Comparison of ENCODE assay signal across 8 cellular contexts in the genomic region with DNA sequence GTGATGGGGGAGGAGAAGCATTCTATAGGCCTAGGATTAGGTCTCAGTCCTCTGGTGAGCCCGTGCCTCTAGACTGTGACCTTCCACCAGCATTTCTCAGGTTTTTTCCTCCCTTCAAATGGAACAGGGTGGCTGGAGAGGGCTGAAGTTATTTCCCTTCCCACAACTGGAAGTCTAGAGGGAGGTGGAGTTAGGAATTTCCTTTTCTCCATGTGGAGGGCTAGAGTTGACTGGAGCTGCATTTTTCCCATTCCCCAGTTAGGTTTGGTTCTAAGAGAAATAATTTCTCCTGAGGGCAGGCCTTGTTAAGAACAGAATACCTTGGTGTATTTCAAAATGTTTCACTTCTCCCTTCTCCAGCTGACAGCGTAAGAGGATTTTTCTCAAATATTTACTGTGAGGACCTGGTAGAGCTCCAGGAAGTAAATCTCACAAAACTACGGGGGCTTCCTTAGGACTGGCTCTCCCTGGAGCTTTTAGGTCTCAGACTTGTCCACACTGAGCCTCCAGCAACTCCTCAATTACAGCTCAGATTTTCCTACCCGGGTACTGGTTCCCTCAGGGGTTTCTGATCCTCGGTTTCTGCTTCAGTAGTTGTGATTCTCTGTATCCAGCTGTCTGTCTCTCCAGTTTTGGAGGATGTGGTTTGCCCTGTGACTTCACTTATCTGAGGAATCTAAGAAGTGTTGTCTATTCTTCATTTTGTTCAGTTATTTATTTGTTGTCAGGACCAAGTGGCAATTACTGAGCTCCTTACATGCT. TPM values are rescaled to one million over a fixed set of nuclear protein-coding genes. Genes with fewer than 3 reads are reported as not detected.
DNase-seq lines count a peak whose midpoint lies in the region; ATAC-seq and TF ChIP-seq lines count a peak whose summit lies in the region.

No MANE protein-coding gene starts in this region.

- no peak overlapping the region for H3K27ac Mint-ChIP-seq in CD8-positive, alpha-beta T cell

- peaks cover 63% of the 10 kb centered on the region for H3K4me1 Mint-ChIP-seq in CD8-positive, alpha-beta T cell (ENCODE audit: low read depth)

- peaks cover 6% of the 10 kb centered on the region for H3K36me3 Mint-ChIP-seq in CD8-positive, alpha-beta T cell

- WGBS in lower leg skin, 2 donors: 42 to 49% methylated on average over 5 of the region's 5 CpGs

- TF ChIP-seq CTCF in ascending aorta (IDR thresholded peaks at IDR 0.05) (no peak), left lung (IDR thresholded peaks at IDR 0.05) (no peak), lower leg skin (IDR thresholded peaks at IDR 0.05) (no peak)
- no peak for TF ChIP-seq CTCF in CD8-positive, alpha-beta T cell (IDR thresholded peaks at IDR 0.05)

- peaks cover 9% of the 10 kb centered on the region for H3K9me3 Mint-ChIP-seq in CD8-positive, alpha-beta T cell

- peaks cover 37% of the 10 kb centered on the region for H3K4me1 ChIP-seq in HUES6 (ENCODE audit: control insufficient read depth, insufficient read depth, low read length)
- H3K4me1 ChIP-seq in ascending aorta: peaks cover 0 to 28% of the 10 kb centered on the region in 2 donors
- peaks cover 16 to 58% of the 10 kb centered on the region in 2 donors for H3K4me1 ChIP-seq in left lung
- peaks cover 27% of the 10 kb centered on the region for H3K4me1 ChIP-seq in CD8-positive, alpha-beta T cell (ENCODE audit: insufficient read depth, low read length)

- H3K27me3 ChIP-seq in HUES6 (ENCODE audit: control insufficient read depth, insufficient read depth, low read length) (no peaks in the 10 kb centered on the region), ascending aorta (no peaks in the 10 kb centered on the region), left lung (no peaks in the 10 kb centered on the region)
- H3K27me3 ChIP-seq in CD8-positive, alpha-beta T cell (ENCODE audit: insufficient read depth, low read length): no peaks in the 10 kb centered on the region

- CTCF ChIA-PET in CD8-positive, alpha-beta T cell (lab: Charles Lee): interaction anchor here (0.6 to 1.1 kb wide), 4 partner anchors 27 to 205 kb away, joined by 3 read pairs; no protein-coding TSS in a partner anchor

- H3K4me3 Mint-ChIP-seq in CD8-positive, alpha-beta T cell: no peak overlapping the region

- peak overlapping the region; percentile 55 for H3K9ac ChIP-seq in HUES6 (ENCODE audit: low read length)

- H3K9me3 ChIP-seq in HUES6 (ENCODE audit: control insufficient read depth, insufficient read depth, low read depth, low read length) (peaks cover 9% of the 10 kb centered on the region; the same call in 1 of the 2 replicates), ascending aorta (no peaks in the 10 kb centered on the region), left lung (peaks cover 0 to 3% of the 10 kb centered on the region in 2 donors)
- H3K9me3 ChIP-seq in CD8-positive, alpha-beta T cell (ENCODE audit: low read length): no peaks in the 10 kb centered on the region

- no peaks in the 10 kb centered on the region for H3K27me3 Mint-ChIP-seq in CD8-positive, alpha-beta T cell (ENCODE audit: low read depth)

- intact Hi-C loops in ascending aorta (cut with DNase I) (no loop called here), left lung (cut with DNase I) (no loop called here), lower leg skin (cut with DNase I; ENCODE audit: low total_unique reads) (no loop called here)
- intact Hi-C loops in CD8-positive, alpha-beta T cell (cut with DNase I, micrococcal nuclease): no loop called here

- TF ChIP-seq POLR2A in lower leg skin (IDR thresholded peaks at IDR 0.05): no peak

- DNase-seq in COLO829 (ENCODE audit: low spot score): peak; percentile 71
- no peak for DNase-seq in ascending aorta (ENCODE audit: low spot score in 2 of 2)
- DNase-seq in left lung: no peak
- no peak for DNase-seq in lower leg skin (ENCODE audit: low spot score in 2 of 2)
- DNase-seq in NCI-H1105 (lab: John Stamatoyannopoulos, UW): no peak
- DNase-seq in CD8-positive, alpha-beta T cell: no peak

- peak; percentile 27 for ATAC-seq in left lung
- no peak for ATAC-seq in GM18858 (IDR thresholded peaks at IDR 0.05; ENCODE audit: unreplicated experiment)
- ATAC-seq in CD8-positive, alpha-beta T cell: no peak

- POLR2A ChIA-PET in CD8-positive, alpha-beta T cell (lab: Charles Lee): interaction anchor here (1.7 kb wide), 1 partner anchor 114 kb away, joined by 4 read pairs; no protein-coding TSS in a partner anchor

- H3K36me3 ChIP-seq in HUES6 (ENCODE audit: control insufficient read depth, insufficient read depth, low read length) (no peaks in the 10 kb centered on the region; the same call in 1 of the 2 replicates), ascending aorta (no peaks in the 10 kb centered on the region), left lung (no peaks in the 10 kb centered on the region)
- H3K36me3 ChIP-seq in CD8-positive, alpha-beta T cell (ENCODE audit: insufficient read depth, low read length): no peaks in the 10 kb centered on the region

- H3K4me3 ChIP-seq in HUES6 (ENCODE audit: low read depth, low read length) (peak overlapping the region; percentile 28), ascending aorta (peak overlapping the region; percentile 20 to 39), left lung (no peak overlapping the region), lower leg skin (ENCODE audit: low read depth, poor library complexity, severe bottlenecking) (no peak overlapping the region)
- H3K4me3 ChIP-seq in CD8-positive, alpha-beta T cell (ENCODE audit: low read depth, low read length): no peak overlapping the region

- H3K27ac ChIP-seq in HUES6 (ENCODE audit: low read depth, low read length) (peak overlapping the region; percentile 87), ascending aorta (peak overlapping the region; percentile 81 to 87), left lung (peak overlapping the region; percentile 10 to 60)
- no peak overlapping the region for H3K27ac ChIP-seq in CD8-positive, alpha-beta T cell (ENCODE audit: low read depth, low read length)

RNA-seq across cellular contexts. Expression of a gene that starts 6.0 kb away (rescaled TPM):
- total RNA-seq in ascending aorta (41.1 TPM), left lung (10 to 100 TPM; 45.8 to 57.8 TPM), lower leg skin (10 to 100 TPM; 39.8 to 58.4 (median 49.0) TPM)
- 1 to 10 TPM; 3.0 to 3.6 TPM for total RNA-seq in CD8-positive, alpha-beta T cell

RNA-seq across cellular contexts. Expression of a gene that starts 49.4 kb away (rescaled TPM):
- total RNA-seq in ascending aorta (65.0 TPM), left lung (10 to 100 TPM; 68.0 to 83.3 TPM), lower leg skin (10 to 100 TPM; 82.0 to 92.5 (median 84.9) TPM)
- total RNA-seq in CD8-positive, alpha-beta T cell: 100 to 1,000 TPM; 377 to 392 TPM

Comparison
In these comparisons a context has a peak if more than half of its experiments do, and no peak if none do; other contexts are left out.
1. H3K4me3 ChIP-seq: peak in HUES6 (single experiment) and ascending aorta (2 of 2); none in left lung (0 of 2), lower leg skin (single experiment) and CD8-positive, alpha-beta T cell (single experiment).